In genomic region chr9:70399141-70399540, GRCh38 we compare ENCODE assay signal across 17 cellular contexts. TPM values are rescaled to one million over a fixed set of nuclear protein-coding genes. Genes with fewer than 3 reads are reported as not detected.
DNase-seq lines count a peak whose midpoint lies in the region; ATAC-seq and TF ChIP-seq lines count a peak whose summit lies in the region.
"Had no signal": no experiment of that assay in that cellular context is flagged by ENCODE, and none has a peak within 500 bp of the region (broad histone marks: within the 10 kb centered on the region; RNA-seq: fewer than 3 reads in every experiment).

No MANE protein-coding gene starts in this region.

- peaks cover 79% of the 10 kb centered on the region for H3K4me1 Mint-ChIP-seq in activated T-cell treated with anti-CD3 and anti-CD28 coated beads, Interleukin-2, amount 50 U/mL, for 4 hours (ENCODE audit: low read depth)
- peaks cover 48 to 59% of the 10 kb centered on the region in 2 donors for H3K4me1 Mint-ChIP-seq in effector memory CD8-positive, alpha-beta T cell (ENCODE audit: low read depth in 2 of 2)

- no peaks in the 10 kb centered on the region for H3K27me3 Mint-ChIP-seq in activated T-cell treated with anti-CD3 and anti-CD28 coated beads, Interleukin-2, amount 50 U/mL, for 4 hours (ENCODE audit: low read depth)
- H3K27me3 Mint-ChIP-seq in effector memory CD8-positive, alpha-beta T cell: no peaks in the 10 kb centered on the region

- peaks cover 6 to 77% (median 76%) of the 10 kb centered on the region in 5 donors for H3K4me1 ChIP-seq in subcutaneous abdominal adipose tissue (ENCODE audit: control insufficient read depth in 5 of 5, insufficient read depth in 5 of 5, low read length in 5 of 5)

- TF ChIP-seq CTCF in RWPE1 (conservative IDR thresholded peaks at IDR 0.05; ENCODE audit: low read depth): no peak

- H3K27ac Mint-ChIP-seq in effector memory CD8-positive, alpha-beta T cell: peak overlapping the region; percentile 82 to 92

- H3K36me3 Mint-ChIP-seq in activated T-cell treated with anti-CD3 and anti-CD28 coated beads, Interleukin-2, amount 50 U/mL, for 4 hours (ENCODE audit: insufficient read depth): peaks cover 3% of the 10 kb centered on the region
- H3K36me3 Mint-ChIP-seq in effector memory CD8-positive, alpha-beta T cell (ENCODE audit: insufficient read depth): peaks cover 17% of the 10 kb centered on the region

- no peaks in the 10 kb centered on the region for H3K9me3 ChIP-seq in subcutaneous abdominal adipose tissue (ENCODE audit: control insufficient read depth in 5 of 5, low read length in 5 of 5)

- H3K4me3 ChIP-seq in subcutaneous abdominal adipose tissue (ENCODE audit: low read depth in 1 of 5, low read length in 5 of 5): no peak overlapping the region
- H3K4me3 ChIP-seq: PC-9 had no signal

- no peaks in the 10 kb centered on the region for H3K9me3 Mint-ChIP-seq in activated T-cell treated with anti-CD3 and anti-CD28 coated beads, Interleukin-2, amount 50 U/mL, for 4 hours
- H3K9me3 Mint-ChIP-seq in effector memory CD8-positive, alpha-beta T cell: no peaks in the 10 kb centered on the region

- H3K36me3 ChIP-seq in subcutaneous abdominal adipose tissue (ENCODE audit: control insufficient read depth in 5 of 5, insufficient read depth in 5 of 5, low read length in 5 of 5): peaks cover 0 to 5% (median 0%) of the 10 kb centered on the region in 5 donors

- no peak overlapping the region for H3K9ac ChIP-seq in subcutaneous abdominal adipose tissue (ENCODE audit: low read length in 5 of 5)

- ATAC-seq in activated T-cell treated with anti-CD3 and anti-CD28 coated beads, Interleukin-2, amount 50 U/mL, for 4 hours: no peak
- ATAC-seq in effector memory CD8-positive, alpha-beta T cell (replicated peaks): no peak
- ATAC-seq: esophagus mucosa, sciatic nerve had no signal

- H3K27ac ChIP-seq in RWPE1 (0 out of 2 replicates have a peak overlapping the region, but pooled peaks have one; percentile 29), subcutaneous abdominal adipose tissue (ENCODE audit: low read depth, low read length) (peak overlapping the region; percentile 8)
- H3K27ac ChIP-seq: PC-9 had no signal

- no peak for DNase-seq in activated T-cell treated with anti-CD3 and anti-CD28 coated beads, Interleukin-2, amount 50 U/mL, for 4 hours
- no peak for DNase-seq in activated T-cell treated with anti-CD3 and anti-CD28 coated beads, Interleukin-2, amount 50 U/mL, for 1 hour
- DNase-seq in RWPE1 (ENCODE audit: low spot score) (no peak), SKM-1 (lab: John Stamatoyannopoulos, UW; ENCODE audit: unreplicated experiment) (no peak), NCI-H748 (lab: John Stamatoyannopoulos, UW; ENCODE audit: unreplicated experiment) (no peak)
- no peak for DNase-seq in effector memory CD8-positive, alpha-beta T cell
- no peak for DNase-seq in central memory CD4-positive, alpha-beta T cell
- DNase-seq: anterior cingulate cortex; cortex of kidney; H7; Karpas-422; NCI-H146; PC-9; stimulated activated naive CD4-positive, alpha-beta T cell treated with Interleukin-2 at 50 U/mL for 16 hours had no signal

- H3K4me3 Mint-ChIP-seq in activated T-cell treated with anti-CD3 and anti-CD28 coated beads, Interleukin-2, amount 50 U/mL, for 4 hours: peak overlapping the region; percentile 40
- peak overlapping the region; percentile 63 to 74 for H3K4me3 Mint-ChIP-seq in effector memory CD8-positive, alpha-beta T cell

- POLR2A ChIA-PET in RWPE1 (lab: Yijun Ruan, JAX; ENCODE audit: low non-redundant PET): no interaction called here

- CTCF ChIA-PET in RWPE1 (lab: Yijun Ruan, JAX): interaction anchor here (0.9 kb wide), 1 partner anchor 203 kb away, joined by 4 read pairs; no protein-coding TSS in a partner anchor

- no peaks in the 10 kb centered on the region for H3K27me3 ChIP-seq in subcutaneous abdominal adipose tissue (ENCODE audit: control insufficient read depth in 5 of 5, insufficient read depth in 4 of 5, low read length in 5 of 5)

RNA-seq across cellular contexts. Expression of gene KLF9, which starts 15.3 kb away (rescaled TPM):
- 10 to 100 TPM; 21.3 to 25.3 (median 24.6) TPM for total RNA-seq in activated T-cell treated with anti-CD3 and anti-CD28 coated beads, Interleukin-2, amount 50 U/mL, for 4 hours
